25 cellular contexts compared by ENCODE assay signal in genomic region chr10:10865913-10866312, GRCh38.
"Had no signal": no experiment of that assay in that cellular context is flagged by ENCODE, and none has a peak within 500 bp of the region (broad histone marks: within the 10 kb centered on the region; RNA-seq: fewer than 3 reads in every experiment).

No MANE protein-coding gene starts in this region.

- H3K9me3 Mint-ChIP-seq: dendritic cell treated with granulocyte-macrophage colony-stimulating factor and Interleukin-4, amounts not matched to agents 40 ng/mL and 50 ng/mL, for 4 days; natural killer cell; stimulated activated effector memory CD8-positive, alpha-beta T cell treated with anti-CD3 and anti-CD28 coated beads, Interleukin-12 subunit alpha, Interleukin-12 subunit beta, amount 100 ng/mL, for 72 hours had no signal

- H3K27ac Mint-ChIP-seq: dendritic cell treated with granulocyte-macrophage colony-stimulating factor and Interleukin-4, amounts not matched to agents 40 ng/mL and 50 ng/mL, for 4 days; endodermal cell; natural killer cell; stimulated activated effector memory CD8-positive, alpha-beta T cell treated with anti-CD3 and anti-CD28 coated beads, Interleukin-12 subunit alpha, Interleukin-12 subunit beta, amount 100 ng/mL, for 72 hours had no signal

- H3K9me3 ChIP-seq: colonic mucosa, gastrocnemius medialis, ovary, psoas muscle, sigmoid colon, stomach, thyroid gland, vagina had no signal

- H3K27ac ChIP-seq: colonic mucosa, gastrocnemius medialis, ovary, psoas muscle, stomach, thyroid gland, vagina had no signal

- H3K4me1 Mint-ChIP-seq: natural killer cell; stimulated activated effector memory CD8-positive, alpha-beta T cell treated with anti-CD3 and anti-CD28 coated beads, Interleukin-12 subunit alpha, Interleukin-12 subunit beta, amount 100 ng/mL, for 72 hours had no signal

- FAIRE-seq: kidney had no signal

- H3K27me3 ChIP-seq: colonic mucosa, gastrocnemius medialis, ovary, sigmoid colon, stomach, thyroid gland, vagina had no signal

- H3K36me3 Mint-ChIP-seq: natural killer cell; stimulated activated effector memory CD8-positive, alpha-beta T cell treated with anti-CD3 and anti-CD28 coated beads, Interleukin-12 subunit alpha, Interleukin-12 subunit beta, amount 100 ng/mL, for 72 hours had no signal

- H3K27me3 Mint-ChIP-seq: dendritic cell treated with granulocyte-macrophage colony-stimulating factor and Interleukin-4, amounts not matched to agents 40 ng/mL and 50 ng/mL, for 4 days had no signal

- H3K4me3 Mint-ChIP-seq: dendritic cell treated with granulocyte-macrophage colony-stimulating factor and Interleukin-4, amounts not matched to agents 40 ng/mL and 50 ng/mL, for 4 days; endodermal cell; natural killer cell; stimulated activated effector memory CD8-positive, alpha-beta T cell treated with anti-CD3 and anti-CD28 coated beads, Interleukin-12 subunit alpha, Interleukin-12 subunit beta, amount 100 ng/mL, for 72 hours had no signal

- H3K36me3 ChIP-seq: colonic mucosa, gastrocnemius medialis, ovary, sigmoid colon, stomach, thyroid gland, vagina had no signal

- ATAC-seq: gastrocnemius medialis; left lobe of liver; natural killer cell; psoas muscle; right cardiac atrium; stimulated activated effector memory CD8-positive, alpha-beta T cell treated with anti-CD3 and anti-CD28 coated beads, Interleukin-12 subunit alpha, Interleukin-12 subunit beta, amount 100 ng/mL, for 72 hours had no signal

- H3K4me1 ChIP-seq: colonic mucosa, psoas muscle had no signal

- H3K4me3 ChIP-seq: colonic mucosa, gastrocnemius medialis, lung, ovary, psoas muscle, sigmoid colon, stomach, thyroid gland, vagina had no signal

- DNase-seq: colonic mucosa; effector CD8-positive, alpha-beta T cell; endodermal cell; erythroblast; gastrocnemius medialis; head of caudate nucleus; kidney; natural killer cell; occipital lobe; ovary; posterior cingulate gyrus; psoas muscle; sigmoid colon; stimulated activated CD4-positive, alpha-beta T cell treated with anti-CD3 and anti-CD28 coated beads, Interleukin-2, amount 100 ng/mL, for 24 hours; stimulated activated CD4-positive, alpha-beta T cell treated with anti-CD3 and anti-CD28 coated beads, Interleukin-4, amount 100 ng/mL, for 24 hours; stimulated activated naive CD4-positive, alpha-beta T cell treated with Interleukin-2 at 50 U/mL for 16 hours; stomach; thyroid gland; trophoblast cell had no signal
